ENCODE assay signal across 8 cellular contexts in genomic region chr1:111221633-111222286, GRCh38. TPM values are rescaled to one million over a fixed set of nuclear protein-coding genes. Genes with fewer than 3 reads are reported as not detected.
A peak's percentile ranks its signal among the peaks of the same experiment; 100 is the strongest.
DNase-seq lines count a peak whose midpoint lies in the region; ATAC-seq, FAIRE-seq and TF ChIP-seq lines count a peak whose summit lies in the region.

No MANE protein-coding gene starts in this region.

- peak; percentile 28 for TF ChIP-seq CTCF in GM13977 (IDR thresholded peaks at IDR 0.05; ENCODE audit: extremely low read depth, insufficient read depth, missing control alignments)
- no peak for TF ChIP-seq CTCF in progenitor cell of endocrine pancreas (IDR thresholded peaks at IDR 0.05; ENCODE audit: unreplicated experiment)
- no peak for TF ChIP-seq CTCF in D721Med (IDR thresholded peaks at IDR 0.05; ENCODE audit: insufficient read depth, missing control alignments)

- in situ Hi-C loops in GM13977 (cut with MboI; ENCODE audit: low pct_unique_long_range_greater_than_20kb, low sequenced_read_pairs, unreplicated experiment), result loop anchor here (10.0 to 25.0 kb wide), 4 partner anchors 173 to 541 kb away; partner anchors contain the start of genes ATP5PB, DDX20, RAP1A and WDR77

- peaks cover 0 to 8% of the 10 kb centered on the region in 2 donors for H3K36me3 Mint-ChIP-seq in activated T-cell treated with anti-CD3 and anti-CD28 coated beads, Interleukin-2, amount 50 U/mL, for 72 hours (ENCODE audit: insufficient read depth in 2 of 2)
- no peaks in the 10 kb centered on the region for H3K36me3 Mint-ChIP-seq in progenitor cell of endocrine pancreas (ENCODE audit: insufficient read depth)

- no peaks in the 10 kb centered on the region for H3K27me3 Mint-ChIP-seq in activated T-cell treated with anti-CD3 and anti-CD28 coated beads, Interleukin-2, amount 50 U/mL, for 72 hours (ENCODE audit: low read depth)
- no peaks in the 10 kb centered on the region for H3K27me3 Mint-ChIP-seq in progenitor cell of endocrine pancreas

- peak overlapping the region; percentile 81 for H3K27ac Mint-ChIP-seq in activated T-cell treated with anti-CD3 and anti-CD28 coated beads, Interleukin-2, amount 50 U/mL, for 72 hours
- peak overlapping the region; percentile 71 for H3K27ac Mint-ChIP-seq in progenitor cell of endocrine pancreas

- peak overlapping the region; percentile 89 to 95 for H3K4me3 Mint-ChIP-seq in activated T-cell treated with anti-CD3 and anti-CD28 coated beads, Interleukin-2, amount 50 U/mL, for 72 hours
- no peak overlapping the region for H3K4me3 Mint-ChIP-seq in progenitor cell of endocrine pancreas (ENCODE audit: low read depth)

- ATAC-seq in GM21515 (IDR thresholded peaks at IDR 0.05; ENCODE audit: unreplicated experiment), result peak; percentile 54
- ATAC-seq in activated T-cell treated with anti-CD3 and anti-CD28 coated beads, Interleukin-2, amount 50 U/mL, for 72 hours (replicated peaks in 1 of 2), result peak; percentile 73 to 75

- FAIRE-seq in D721Med (lab: Jason Lieb, UNC), result no peak

- peaks cover 0 to 7% of the 10 kb centered on the region in 2 donors for H3K9me3 Mint-ChIP-seq in activated T-cell treated with anti-CD3 and anti-CD28 coated beads, Interleukin-2, amount 50 U/mL, for 72 hours
- H3K9me3 Mint-ChIP-seq in progenitor cell of endocrine pancreas (ENCODE audit: low read depth), result no peaks in the 10 kb centered on the region

- peak; percentile 65 for DNase-seq in GM13977 (ENCODE audit: low spot score)
- peak; percentile 82 for DNase-seq in HT1080 (ENCODE audit: low read depth)
- peak; percentile 70 to 77 for DNase-seq in activated T-cell treated with anti-CD3 and anti-CD28 coated beads, Interleukin-2, amount 50 U/mL, for 72 hours
- no peak for DNase-seq in progenitor cell of endocrine pancreas (ENCODE audit: low spot score, unreplicated experiment)
- no peak for DNase-seq in DMS114 treated with DMSO at 0.1 percent for 48 hours (lab: John Stamatoyannopoulos, UW; ENCODE audit: unreplicated experiment)
- DNase-seq in D721Med (ENCODE audit: insufficient read length, low spot score), result no peak
- no peak for DNase-seq in NCI-H2081 treated with DMSO at 0.1 percent for 48 hours (lab: John Stamatoyannopoulos, UW)

- peaks cover 98% of the 10 kb centered on the region for H3K4me1 Mint-ChIP-seq in activated T-cell treated with anti-CD3 and anti-CD28 coated beads, Interleukin-2, amount 50 U/mL, for 72 hours (ENCODE audit: low read depth)
- peaks cover 24% of the 10 kb centered on the region for H3K4me1 Mint-ChIP-seq in progenitor cell of endocrine pancreas (ENCODE audit: low read depth)

RNA-seq across cellular contexts. Expression of gene CHI3L2, which starts 5.8 kb away (rescaled TPM):
- total RNA-seq in HT1080 (2014; rRNA removed; shearing (Covaris generic)), result 1.0 and 1.5 TPM in 2 replicates
- 1.0 and 1.1 TPM in 2 replicates for polyA plus RNA-seq in HT1080 (2015; cell fraction: cytosol; rRNA removed)
- polyA plus RNA-seq in HT1080 (2015; cell fraction: nucleus; rRNA removed), result 0.64 and 1.1 TPM in 2 replicates
- 10 to 100 TPM in 1 of 2 donors, 1 to 10 TPM in 1; 9.0 to 10.6 TPM for total RNA-seq in activated T-cell treated with anti-CD3 and anti-CD28 coated beads, Interleukin-2, amount 50 U/mL, for 72 hours
- not detected in 2 replicates for total RNA-seq in progenitor cell of endocrine pancreas

RNA-seq across cellular contexts. Expression of gene DENND2D, which starts 21.3 kb away (rescaled TPM):
- not detected in 2 replicates for total RNA-seq in HT1080 (2014; rRNA removed; shearing (Covaris generic))
- polyA plus RNA-seq in HT1080 (2015; cell fraction: cytosol; rRNA removed), result 0.07 TPM in 1 of 2 replicates, not detected in the other
- polyA plus RNA-seq in HT1080 (2015; cell fraction: nucleus; rRNA removed), result not detected in 2 replicates
- total RNA-seq in activated T-cell treated with anti-CD3 and anti-CD28 coated beads, Interleukin-2, amount 50 U/mL, for 72 hours, result 100 to 1,000 TPM; 134 to 165 TPM
- total RNA-seq in progenitor cell of endocrine pancreas, result 2.6 and 3.0 TPM in 2 replicates

Comparison
In these comparisons a context has a peak if more than half of its experiments do, and no peak if none do; other contexts are left out.
1. DNase-seq: peak in GM13977 (single experiment), HT1080 (single experiment) and activated T-cell treated with anti-CD3 and anti-CD28 coated beads, Interleukin-2, amount 50 U/mL, for 72 hours (2 of 2); none in progenitor cell of endocrine pancreas (single experiment), DMS114 treated with DMSO at 0.1 percent for 48 hours (single experiment), D721Med (single experiment) and NCI-H2081 treated with DMSO at 0.1 percent for 48 hours (single experiment).
2. RNA of gene DENND2D, which starts 21.3 kb away (total RNA-seq): 134 to 165 TPM in activated T-cell treated with anti-CD3 and anti-CD28 coated beads, Interleukin-2, amount 50 U/mL, for 72 hours; 2.6 to 3.0 TPM in progenitor cell of endocrine pancreas and not detected in HT1080; every median in the first group is over 10 times any median in the second.